In genomic region chr4:148166132-148166531, GRCh38 we compare ENCODE assay signal across 12 cellular contexts.
A peak's percentile ranks its signal among the peaks of the same experiment; 100 is the strongest.
DNase-seq lines count a peak whose midpoint lies in the region; ATAC-seq and TF ChIP-seq lines count a peak whose summit lies in the region.
"Had no signal": no experiment of that assay in that cellular context is flagged by ENCODE, and none has a peak within 500 bp of the region (broad histone marks: within the 10 kb centered on the region; RNA-seq: fewer than 3 reads in every experiment).

No MANE protein-coding gene starts in this region.

- H3K4ac ChIP-seq in trophoblast cell (ENCODE audit: low read depth, low read length): no peak overlapping the region

- H3K18ac ChIP-seq in trophoblast cell (ENCODE audit: low read length): no peak overlapping the region

- H3K4me3 ChIP-seq in ascending aorta (peak overlapping the region; percentile 28 to 47), trophoblast cell (ENCODE audit: low read depth, low read length) (no peak overlapping the region), vagina (peak overlapping the region; percentile 15 to 28)

- no peak overlapping the region for H2BK12ac ChIP-seq in trophoblast cell (ENCODE audit: low read length)

- no peak overlapping the region for H2BK120ac ChIP-seq in trophoblast cell (ENCODE audit: insufficient read depth, low read length, poor library complexity)

- H3K4me1 ChIP-seq in ascending aorta: peaks cover 0 to 24% of the 10 kb centered on the region in 2 donors
- H3K4me1 ChIP-seq in trophoblast cell (ENCODE audit: control insufficient read depth in 1 of 2, insufficient read depth in 2 of 2, low read length in 2 of 2): peaks cover 5% of the 10 kb centered on the region in 2 experiments
- peaks cover 5% of the 10 kb centered on the region for H3K4me1 ChIP-seq in vagina

- DNase-seq in ascending aorta (ENCODE audit: low spot score in 2 of 2): no peak
- peak; percentile 25 for DNase-seq in left cardiac atrium
- DNase-seq in trophoblast cell: peak; percentile 60 to 78
- no peak for DNase-seq in vagina (ENCODE audit: extremely low spot score in 2 of 2)
- no peak for DNase-seq in activated naive CD4-positive, alpha-beta T cell treated with anti-CD3 and anti-CD28 coated beads, Interleukin-2, amount 50 U/mL, for 16 hours
- DNase-seq: activated gamma-delta T cell, GDM1, head of caudate nucleus, NCI-H1105, occipital lobe had no signal

- no peaks in the 10 kb centered on the region for H3K36me3 ChIP-seq in ascending aorta
- no peaks in the 10 kb centered on the region for H3K36me3 ChIP-seq in trophoblast cell (ENCODE audit: control insufficient read depth in 1 of 2, insufficient read depth in 2 of 2, low read length in 2 of 2)
- H3K36me3 ChIP-seq in vagina: no peaks in the 10 kb centered on the region

- H3K23ac ChIP-seq in trophoblast cell (ENCODE audit: low read length): no peak overlapping the region

- H3K27ac ChIP-seq in ascending aorta (peak overlapping the region; percentile 54 to 62), trophoblast cell (ENCODE audit: low read depth, low read length) (no peak overlapping the region), vagina (peak overlapping the region; percentile 25)

- H2AFZ ChIP-seq in trophoblast cell (ENCODE audit: insufficient read depth, low read length, poor library complexity): no peak overlapping the region

- no peaks in the 10 kb centered on the region for H3K27me3 ChIP-seq in ascending aorta
- H3K27me3 ChIP-seq in trophoblast cell (ENCODE audit: insufficient read depth, low read length): no peaks in the 10 kb centered on the region
- H3K27me3 ChIP-seq in vagina: no peaks in the 10 kb centered on the region

- H3K9ac ChIP-seq in trophoblast cell (ENCODE audit: low read length): no peak overlapping the region

- no peak for TF ChIP-seq POLR2A in vagina (IDR thresholded peaks at IDR 0.05)

- no CpG with 5 or more reads among the region's 6 CpGs for whole genome bisulfite sequencing in trophoblast cell (ENCODE audit: extremely low coverage, insufficient coverage, insufficient read length)

- TF ChIP-seq CTCF in ascending aorta (IDR thresholded peaks at IDR 0.05) (no peak), vagina (IDR thresholded peaks at IDR 0.05) (no peak)

- no peak overlapping the region for H3K14ac ChIP-seq in trophoblast cell (ENCODE audit: low read length)

- H2AK5ac ChIP-seq in trophoblast cell (ENCODE audit: low read length): no peak overlapping the region

- no peak overlapping the region for H2BK5ac ChIP-seq in trophoblast cell (ENCODE audit: low read depth, low read length, poor library complexity)

- H4K12ac ChIP-seq in trophoblast cell (ENCODE audit: low read depth, low read length): no peak overlapping the region

- no peak overlapping the region for H4K8ac ChIP-seq in trophoblast cell (ENCODE audit: low read depth, low read length)

- intact Hi-C loops in ascending aorta (cut with DNase I): loop anchor here (5.0 kb wide), 1 partner anchor 276 kb away; the partner anchor contains the start of gene NR3C2
- intact Hi-C loops in left cardiac atrium (cut with DNase I): no loop called here
- intact Hi-C loops in vagina (cut with DNase I): no loop called here

- peaks cover 5% of the 10 kb centered on the region for H3K79me1 ChIP-seq in trophoblast cell (ENCODE audit: low read length)

- no peak overlapping the region for H3K4me2 ChIP-seq in trophoblast cell (ENCODE audit: low read length)

- H3K79me2 ChIP-seq in trophoblast cell (ENCODE audit: control insufficient read depth, insufficient read depth, low read length, poor library complexity): no peaks in the 10 kb centered on the region

- no peak overlapping the region for H4K91ac ChIP-seq in trophoblast cell (ENCODE audit: low read depth, low read length)

- peak; percentile 60 to 79 for ATAC-seq in left cardiac atrium
- ATAC-seq in GM18520 (IDR thresholded peaks at IDR 0.05; ENCODE audit: unreplicated experiment): no peak
- ATAC-seq in GM18517 (IDR thresholded peaks at IDR 0.05; ENCODE audit: unreplicated experiment): no peak

- no peaks in the 10 kb centered on the region for H3K9me3 ChIP-seq in ascending aorta
- H3K9me3 ChIP-seq in trophoblast cell (ENCODE audit: insufficient read depth, low read depth, low read length): no peaks in the 10 kb centered on the region
- no peaks in the 10 kb centered on the region for H3K9me3 ChIP-seq in vagina

Comparison
In these comparisons a context has a peak if more than half of its experiments do, and no peak if none do; other contexts are left out.
1. DNase-seq: peak in left cardiac atrium (single experiment) and trophoblast cell (2 of 2); none in ascending aorta (0 of 2), vagina (0 of 2) and activated naive CD4-positive, alpha-beta T cell treated with anti-CD3 and anti-CD28 coated beads, Interleukin-2, amount 50 U/mL, for 16 hours (single experiment).
2. ATAC-seq: peak in left cardiac atrium (2 of 2); none in GM18520 (single experiment) and GM18517 (single experiment).